13 cellular contexts compared by ENCODE assay signal in genomic region chr12:79546461-79547043, GRCh38.
DNase-seq lines count a peak whose midpoint lies in the region; ATAC-seq, FAIRE-seq and TF ChIP-seq lines count a peak whose summit lies in the region.
"Had no signal": no experiment of that assay in that cellular context is flagged by ENCODE, and none has a peak within 500 bp of the region (broad histone marks: within the 10 kb centered on the region; RNA-seq: fewer than 3 reads in every experiment).

No MANE protein-coding gene starts in this region.

- no peak for FAIRE-seq in pancreas (lab: Jason Lieb, UNC)
- FAIRE-seq: small intestine had no signal

- no peaks in the 10 kb centered on the region for H3K27me3 ChIP-seq in pancreas

- DNase-seq in EH (ENCODE audit: low read depth) (peak; percentile 76), RPMI7951 (ENCODE audit: low read depth) (peak; percentile 52), epithelial cell of esophagus (ENCODE audit: low read depth) (peak; percentile 17), pancreas (no peak), NCI-H1105 (lab: John Stamatoyannopoulos, UW) (no peak), activated gamma-delta T cell (lab: John Stamatoyannopoulos, UW) (no peak), NCI-H2196 (lab: John Stamatoyannopoulos, UW; ENCODE audit: unreplicated experiment) (no peak)
- no peak for DNase-seq in stimulated activated CD4-positive, alpha-beta T cell treated with anti-CD3 and anti-CD28 coated beads, Interleukin-1b, Interleukin-23, amount 100 ng/mL, for 48 hours
- DNase-seq: activated T-cell treated with anti-CD3 and anti-CD28 coated beads, Interleukin-2, amount 50 U/mL, for 1 hour; central memory CD4-positive, alpha-beta T cell; midbrain; NCI-H1436 had no signal

- H3K4me3 ChIP-seq in epithelial cell of esophagus (ENCODE audit: low read length) (no peak overlapping the region), pancreas (no peak overlapping the region)

- TF ChIP-seq CTCF in epithelial cell of esophagus (IDR thresholded peaks at IDR 0.05; ENCODE audit: insufficient read depth, low read depth, low read length, missing control alignments) (no peak), pancreas (IDR thresholded peaks at IDR 0.05) (no peak)

- peaks cover 15 to 29% (median 27%) of the 10 kb centered on the region in 3 donors for H3K4me1 ChIP-seq in pancreas

- WGBS in pancreas, 2 donors, result 79 to 84% methylated on average over 5 of the region's 5 CpGs

- no peaks in the 10 kb centered on the region for H3K9me3 ChIP-seq in pancreas

- H3K27ac ChIP-seq in pancreas, result peak overlapping the region; percentile 14 to 62 (median 42)

- intact Hi-C loops in pancreas (cut with DNase I), result no loop called here

- H3K36me3 ChIP-seq in pancreas, result no peaks in the 10 kb centered on the region

- no peak for ATAC-seq in pancreas

Comparison
In these comparisons a context has a peak if more than half of its experiments do, and no peak if none do; other contexts are left out.
1. DNase-seq: peak in EH (single experiment), RPMI7951 (single experiment) and epithelial cell of esophagus (single experiment); none in pancreas (0 of 6), NCI-H1105 (single experiment), activated gamma-delta T cell (single experiment), NCI-H2196 (single experiment) and stimulated activated CD4-positive, alpha-beta T cell treated with anti-CD3 and anti-CD28 coated beads, Interleukin-1b, Interleukin-23, amount 100 ng/mL, for 48 hours (single experiment).